10 cellular contexts compared by ENCODE assay signal in the genomic region with DNA sequence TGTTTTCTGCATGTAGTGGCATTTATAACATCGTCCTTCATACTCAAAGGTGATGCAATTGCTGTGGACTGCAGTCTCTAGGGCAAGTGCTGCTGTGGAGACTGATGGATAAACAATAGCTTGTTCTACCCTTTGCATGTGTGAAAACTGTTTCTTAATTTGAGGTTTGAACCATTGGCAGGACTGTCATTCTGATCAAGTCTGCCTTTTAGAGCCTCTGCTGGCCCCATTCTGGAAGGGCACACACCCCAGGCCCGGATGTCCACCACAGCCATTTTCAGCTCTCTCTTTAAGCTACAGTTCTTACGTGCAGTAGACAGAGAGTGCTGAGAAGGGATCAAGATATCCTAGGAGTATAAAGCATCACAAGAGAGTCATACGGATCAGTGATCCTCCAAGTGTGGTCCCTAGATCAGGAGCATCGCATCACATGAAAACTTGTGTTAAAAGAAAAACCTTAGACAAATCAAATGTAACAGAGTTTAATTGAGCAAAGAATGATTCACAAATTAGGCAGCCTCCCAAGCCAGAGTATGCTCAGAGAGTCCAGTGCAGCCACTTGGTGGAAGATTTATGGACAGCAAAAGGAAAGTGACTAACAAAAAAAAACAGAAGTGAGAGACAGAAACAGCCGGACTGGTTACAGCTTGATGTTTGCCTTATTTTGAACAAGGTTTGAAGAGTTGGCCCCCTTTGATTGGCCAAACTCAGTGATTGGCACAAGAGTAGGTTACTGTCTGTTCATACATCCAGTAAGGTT. TPM values are rescaled to one million over a fixed set of nuclear protein-coding genes. Genes with fewer than 3 reads are reported as not detected.
A peak's percentile ranks its signal among the peaks of the same experiment; 100 is the strongest.
DNase-seq lines count a peak whose midpoint lies in the region; ATAC-seq and TF ChIP-seq lines count a peak whose summit lies in the region.
"Had no signal": no experiment of that assay in that cellular context is flagged by ENCODE, and none has a peak within 500 bp of the region (broad histone marks: within the 10 kb centered on the region; RNA-seq: fewer than 3 reads in every experiment).

No MANE protein-coding gene starts in this region.

- intact Hi-C loops in upper lobe of right lung (cut with DNase I): no loop called here

- peaks cover 17% of the 10 kb centered on the region for H3K4me1 ChIP-seq in cardiac muscle cell (ENCODE audit: low read depth)
- peaks cover 18% of the 10 kb centered on the region for H3K4me1 ChIP-seq in upper lobe of right lung

- H3K36me3 Mint-ChIP-seq in activated naive CD4-positive, alpha-beta T cell treated with anti-CD3 and anti-CD28 coated beads, Interleukin-2, amount 10 ng/mL, durations not matched to agents 7 days and 5 days: no peaks in the 10 kb centered on the region

- CTCF ChIA-PET in activated naive CD4-positive, alpha-beta T cell treated with anti-CD3 and anti-CD28 coated beads, Interleukin-2, amount 10 ng/mL, durations not matched to agents 7 days and 5 days (lab: Charles Lee): interaction anchor here (0.6 to 2.2 kb wide), 2 partner anchors 88 to 104 kb away, joined by 3 to 12 read pairs; no protein-coding TSS in a partner anchor

- H3K4me3 Mint-ChIP-seq in activated naive CD4-positive, alpha-beta T cell treated with anti-CD3 and anti-CD28 coated beads, Interleukin-2, amount 10 ng/mL, durations not matched to agents 7 days and 5 days: no peak overlapping the region

- no peaks in the 10 kb centered on the region for H3K9me3 Mint-ChIP-seq in activated naive CD4-positive, alpha-beta T cell treated with anti-CD3 and anti-CD28 coated beads, Interleukin-2, amount 10 ng/mL, durations not matched to agents 7 days and 5 days

- H3K27ac ChIP-seq in cardiac muscle cell: peak overlapping the region; percentile 1
- H3K27ac ChIP-seq in upper lobe of right lung: peak overlapping the region; percentile 33
- H3K27ac ChIP-seq: SK-N-MC had no signal

- ATAC-seq in GM18909 (IDR thresholded peaks at IDR 0.05; ENCODE audit: poor library complexity, unreplicated experiment) (peak; percentile 63), HG02943 (IDR thresholded peaks at IDR 0.05; ENCODE audit: low read depth, unreplicated experiment) (peak; percentile 60), upper lobe of right lung (peak; percentile 53)

- H3K27ac Mint-ChIP-seq in activated naive CD4-positive, alpha-beta T cell treated with anti-CD3 and anti-CD28 coated beads, Interleukin-2, amount 10 ng/mL, durations not matched to agents 7 days and 5 days: no peak overlapping the region

- DNase-seq in RPMI7951 (ENCODE audit: low read depth) (peak; percentile 92), cardiac muscle cell (ENCODE audit: low read depth in 1 of 2, low spot score in 1 of 2) (peak in 1 of 2 donors; percentile 70), upper lobe of right lung (no peak), COLO668 (lab: John Stamatoyannopoulos, UW; ENCODE audit: unreplicated experiment) (no peak), activated gamma-delta T cell treated with Interleukin-2 at 50 U/mL for 16 hours (no peak)
- no peak for DNase-seq in activated naive CD4-positive, alpha-beta T cell treated with anti-CD3 and anti-CD28 coated beads, Interleukin-2, amount 10 ng/mL, durations not matched to agents 7 days and 5 days
- DNase-seq: pancreas had no signal

- H3K36me3 ChIP-seq in cardiac muscle cell: no peaks in the 10 kb centered on the region
- no peaks in the 10 kb centered on the region for H3K36me3 ChIP-seq in upper lobe of right lung
- H3K36me3 ChIP-seq: pancreas had no signal

- H3K27me3 ChIP-seq in cardiac muscle cell: no peaks in the 10 kb centered on the region
- no peaks in the 10 kb centered on the region for H3K27me3 ChIP-seq in upper lobe of right lung
- H3K27me3 ChIP-seq: pancreas had no signal

- H3K4me1 Mint-ChIP-seq in activated naive CD4-positive, alpha-beta T cell treated with anti-CD3 and anti-CD28 coated beads, Interleukin-2, amount 10 ng/mL, durations not matched to agents 7 days and 5 days: no peaks in the 10 kb centered on the region

- TF ChIP-seq CTCF in cardiac muscle cell (IDR thresholded peaks at IDR 0.05; ENCODE audit: low read depth, low read length) (peak; percentile 1), upper lobe of right lung (IDR thresholded peaks at IDR 0.05) (no peak)

- H3K27me3 Mint-ChIP-seq in activated naive CD4-positive, alpha-beta T cell treated with anti-CD3 and anti-CD28 coated beads, Interleukin-2, amount 10 ng/mL, durations not matched to agents 7 days and 5 days: no peaks in the 10 kb centered on the region

- H3K9me3 ChIP-seq in cardiac muscle cell (ENCODE audit: low read depth) (no peaks in the 10 kb centered on the region), upper lobe of right lung (no peaks in the 10 kb centered on the region)
- H3K9me3 ChIP-seq: pancreas had no signal

- no peak overlapping the region for H3K4me3 ChIP-seq in cardiac muscle cell
- H3K4me3 ChIP-seq in upper lobe of right lung: no peak overlapping the region
- H3K4me3 ChIP-seq: pancreas, SK-N-MC had no signal

RNA-seq across cellular contexts. Expression of a gene that starts 52.0 kb away (rescaled TPM):
- total RNA-seq in RPMI7951 (2014; rRNA removed; shearing (Covaris generic)): 1.7 and 1.8 TPM in 2 replicates
- total RNA-seq in cardiac muscle cell (0.60 and 0.71 TPM in 2 replicates), upper lobe of right lung (7.2 TPM)
- polyA plus RNA-seq in cardiac muscle cell: 0.45 and 1.0 TPM in 2 replicates
